In the genomic region with DNA sequence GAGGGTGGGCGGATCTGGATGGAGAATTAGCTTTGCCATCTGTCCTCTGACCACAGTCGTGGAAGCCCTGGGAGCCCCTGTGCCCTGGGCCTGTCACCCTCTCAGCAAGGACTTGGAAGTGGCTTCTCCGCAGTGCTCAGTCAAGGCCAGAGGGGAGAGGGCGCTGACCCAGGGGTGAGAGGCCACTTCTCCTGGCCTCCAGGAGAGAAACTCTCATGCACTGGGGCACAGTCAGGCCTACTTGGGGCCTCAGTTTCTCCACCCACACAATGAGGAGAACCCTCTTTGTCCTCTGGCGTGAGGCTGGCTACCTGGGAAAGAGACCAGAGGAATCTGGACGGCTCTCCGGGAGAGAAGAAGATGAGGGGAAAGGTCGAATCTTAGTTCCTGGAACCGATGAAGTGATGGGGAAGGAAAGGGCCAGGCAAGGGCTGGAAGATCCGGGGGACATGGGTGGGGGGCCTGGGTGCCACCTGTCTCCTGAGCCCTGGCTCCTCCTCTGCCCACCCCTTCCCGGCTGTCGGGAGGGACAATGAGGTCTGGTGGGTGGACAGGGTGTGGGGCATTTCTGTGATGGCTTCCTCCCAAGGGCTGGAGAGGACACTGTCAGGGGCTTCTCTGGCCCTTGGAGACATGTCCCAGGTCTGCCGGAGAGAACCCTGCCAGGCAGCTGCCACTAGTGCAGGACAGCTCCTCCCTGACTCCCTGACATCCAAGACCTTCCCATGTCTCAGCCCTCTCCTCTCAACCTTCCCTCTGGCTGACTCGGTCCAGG, we compare ENCODE assay signal across 19 cellular contexts. TPM values are rescaled to one million over a fixed set of nuclear protein-coding genes. Genes with fewer than 3 reads are reported as not detected.
DNase-seq lines count a peak whose midpoint lies in the region; ATAC-seq and TF ChIP-seq lines count a peak whose summit lies in the region.
"Had no signal": no experiment of that assay in that cellular context is flagged by ENCODE, and none has a peak within 500 bp of the region (broad histone marks: within the 10 kb centered on the region; RNA-seq: fewer than 3 reads in every experiment).

No MANE protein-coding gene starts in this region.

- in situ Hi-C loops in brain microvascular endothelial cell (cut with HindIII; ENCODE audit: low pct_ligation_motif_present, low sequenced_read_pairs), result no loop called here

- DNase-seq in activated T-cell treated with anti-CD3 and anti-CD28 coated beads, Interleukin-2, amount 50 U/mL, for 24 hours, result no peak
- no peak for DNase-seq in activated T-cell treated with anti-CD3 and anti-CD28 coated beads, Interleukin-2, amount 50 U/mL, for 48 hours
- no peak for DNase-seq in esophagus squamous epithelium (lab: John Stamatoyannopoulos, UW)
- DNase-seq in upper lobe of right lung, result peak; percentile 57
- no peak for DNase-seq in brain microvascular endothelial cell
- DNase-seq in NOMO-1 (lab: John Stamatoyannopoulos, UW; ENCODE audit: unreplicated experiment in 2 of 2), result no peak
- DNase-seq: amygdala, caudate nucleus, Karpas-422, left cardiac atrium, midbrain, NCI-H1092 treated with DMSO at 0.1 percent for 48 hours, NCI-H2081 treated with DMSO at 0.1 percent for 48 hours, NCI-H510A, Right ventricle myocardium superior, T-helper 1 cell had no signal

- no peak for TF ChIP-seq POLR2A in esophagus squamous epithelium (IDR thresholded peaks at IDR 0.05)

- WGBS in esophagus squamous epithelium, 2 donors, result 71 to 76% methylated on average over 5 to 6 of the region's 14 CpGs

- H3K36me3 ChIP-seq in KOPT-K1 (ENCODE audit: insufficient read depth, low read length), result peaks cover 75% of the 10 kb centered on the region
- peaks cover 11 to 83% (median 20%) of the 10 kb centered on the region in 3 donors for H3K36me3 ChIP-seq in esophagus squamous epithelium
- peaks cover 27% of the 10 kb centered on the region for H3K36me3 ChIP-seq in upper lobe of right lung
- H3K36me3 ChIP-seq in brain microvascular endothelial cell (replicated peaks), result peaks cover 4% of the 10 kb centered on the region

- no peaks in the 10 kb centered on the region for H3K9me3 Mint-ChIP-seq in activated T-cell treated with anti-CD3 and anti-CD28 coated beads, Interleukin-2, amount 50 U/mL, for 24 hours

- no peak overlapping the region for H3K4me3 ChIP-seq in esophagus squamous epithelium
- H3K4me3 ChIP-seq in upper lobe of right lung, result no peak overlapping the region
- H3K4me3 ChIP-seq in brain microvascular endothelial cell (ENCODE audit: low read depth, low read length), result no peak overlapping the region
- H3K4me3 ChIP-seq: dorsolateral prefrontal cortex had no signal

- no peaks in the 10 kb centered on the region for H3K9me3 ChIP-seq in KOPT-K1 (ENCODE audit: insufficient read depth, low read length, poor library complexity, severe bottlenecking)
- no peaks in the 10 kb centered on the region for H3K9me3 ChIP-seq in esophagus squamous epithelium
- H3K9me3 ChIP-seq in upper lobe of right lung, result no peaks in the 10 kb centered on the region

- no peak for ATAC-seq in upper lobe of right lung
- no peak for ATAC-seq in HG03196 (IDR thresholded peaks at IDR 0.05; ENCODE audit: unreplicated experiment)
- ATAC-seq: left cardiac atrium had no signal

- TF ChIP-seq CTCF in esophagus squamous epithelium (IDR thresholded peaks at IDR 0.05) (no peak), upper lobe of right lung (IDR thresholded peaks at IDR 0.05) (no peak), brain microvascular endothelial cell (IDR thresholded peaks at IDR 0.05; ENCODE audit: low read depth, low read length, missing control alignments) (no peak)

- H3K4me1 ChIP-seq in esophagus squamous epithelium (peaks cover 19 to 54% (median 20%) of the 10 kb centered on the region in 3 donors), upper lobe of right lung (peaks cover 8% of the 10 kb centered on the region)

- intact Hi-C loops in esophagus squamous epithelium (cut with DNase I) (no loop called here), upper lobe of right lung (cut with DNase I) (no loop called here)

- H3K27ac ChIP-seq in KOPT-K1 (ENCODE audit: low read depth, low read length, poor library complexity, severe bottlenecking) (peak overlapping the region; percentile 88), esophagus squamous epithelium (peak overlapping the region in 3 of 4 donors; percentile 78 to 80 (median 79)), upper lobe of right lung (no peak overlapping the region), brain microvascular endothelial cell (no peak overlapping the region)
- H3K27ac ChIP-seq: dorsolateral prefrontal cortex had no signal

- H3K27ac Mint-ChIP-seq in activated T-cell treated with anti-CD3 and anti-CD28 coated beads, Interleukin-2, amount 50 U/mL, for 24 hours, result peak overlapping the region; percentile 31

- H3K27me3 ChIP-seq in esophagus squamous epithelium (no peaks in the 10 kb centered on the region), upper lobe of right lung (no peaks in the 10 kb centered on the region), brain microvascular endothelial cell (replicated peaks) (no peaks in the 10 kb centered on the region)
- H3K27me3 ChIP-seq: dorsolateral prefrontal cortex had no signal

- H3K4me3 Mint-ChIP-seq in activated T-cell treated with anti-CD3 and anti-CD28 coated beads, Interleukin-2, amount 50 U/mL, for 24 hours, result no peak overlapping the region

- H3K36me3 Mint-ChIP-seq in activated T-cell treated with anti-CD3 and anti-CD28 coated beads, Interleukin-2, amount 50 U/mL, for 24 hours (ENCODE audit: low read depth), result peaks cover 42% of the 10 kb centered on the region

- H3K4me1 Mint-ChIP-seq in activated T-cell treated with anti-CD3 and anti-CD28 coated beads, Interleukin-2, amount 50 U/mL, for 24 hours (ENCODE audit: low read depth), result peaks cover 27% of the 10 kb centered on the region

- no peaks in the 10 kb centered on the region for H3K27me3 Mint-ChIP-seq in activated T-cell treated with anti-CD3 and anti-CD28 coated beads, Interleukin-2, amount 50 U/mL, for 24 hours

RNA-seq across cellular contexts. Expression of a gene that starts 9.1 kb away (rescaled TPM):
- total RNA-seq in esophagus squamous epithelium, result 100 to 1,000 TPM in 2 of 4 donors, 10 to 100 TPM in 2; 37.7 to 146 (median 103) TPM
- total RNA-seq in upper lobe of right lung, result 73.8 TPM

RNA-seq across cellular contexts. Expression of a gene that starts 48.8 kb away (rescaled TPM):
- total RNA-seq in esophagus squamous epithelium, result 100 to 1,000 TPM in 1 of 4 donors, 10 to 100 TPM in 3; 47.7 to 105 (median 81.1) TPM
- total RNA-seq in upper lobe of right lung, result 69.8 TPM

Comparison
In these comparisons a context has a peak if more than half of its experiments do, and no peak if none do; other contexts are left out.
1. H3K27ac ChIP-seq: peak in KOPT-K1 (single experiment) and esophagus squamous epithelium (3 of 4); none in upper lobe of right lung (single experiment) and brain microvascular endothelial cell (single experiment).